In genomic region chr1:64712049-64712448, GRCh38 we compare ENCODE assay signal across 22 cellular contexts. TPM values are rescaled to one million over a fixed set of nuclear protein-coding genes. Genes with fewer than 3 reads are reported as not detected.
DNase-seq lines count a peak whose midpoint lies in the region; ATAC-seq and TF ChIP-seq lines count a peak whose summit lies in the region.
"Had no signal": no experiment of that assay in that cellular context is flagged by ENCODE, and none has a peak within 500 bp of the region (broad histone marks: within the 10 kb centered on the region; RNA-seq: fewer than 3 reads in every experiment).

No MANE protein-coding gene starts in this region.

- H3K4me3 ChIP-seq in H7 (ENCODE audit: insufficient read depth, low read depth, low read length): no peak overlapping the region
- no peak overlapping the region for H3K4me3 ChIP-seq in endodermal cell (ENCODE audit: low read length)
- peak overlapping the region; percentile 12 for H3K4me3 ChIP-seq in iPS-15b (ENCODE audit: low read depth, low read length)
- H3K4me3 ChIP-seq in psoas muscle: no peak overlapping the region
- H3K4me3 ChIP-seq: A549; BLaER1 treated with 17β-estradiol and CSF1 and Interleukin-3, amounts not matched to agents 10 nM and 100 nM; GM12878; GM23248 had no signal

- H3K9me3 ChIP-seq in endodermal cell (ENCODE audit: control insufficient read depth, low read length): no peaks in the 10 kb centered on the region
- H3K9me3 ChIP-seq in iPS-15b (ENCODE audit: control insufficient read depth, insufficient read depth, low read length): no peaks in the 10 kb centered on the region
- no peaks in the 10 kb centered on the region for H3K9me3 ChIP-seq in psoas muscle
- H3K9me3 ChIP-seq: A549; BE2C; BLaER1 treated with 17β-estradiol and CSF1 and Interleukin-3, amounts not matched to agents 10 nM and 100 nM had no signal

- no peak overlapping the region for H3K9ac ChIP-seq in endodermal cell (ENCODE audit: extremely low read depth, low read length, poor library complexity, severe bottlenecking)
- H3K9ac ChIP-seq in iPS-15b (ENCODE audit: low read depth, low read length): no peak overlapping the region
- H3K9ac ChIP-seq: BLaER1 treated with 17β-estradiol and CSF1 and Interleukin-3, amounts not matched to agents 10 nM and 100 nM; GM23248 had no signal

- H3K36me3 ChIP-seq in H7 (replicated peaks; ENCODE audit: control insufficient read depth, insufficient read depth, low read length) (no peaks in the 10 kb centered on the region), endodermal cell (ENCODE audit: control insufficient read depth, insufficient read depth, low read length) (no peaks in the 10 kb centered on the region), iPS-15b (ENCODE audit: control insufficient read depth, insufficient read depth, low read length) (no peaks in the 10 kb centered on the region), psoas muscle (ENCODE audit: insufficient read depth in 1 of 2, low read depth in 1 of 2) (no peaks in the 10 kb centered on the region)
- H3K36me3 ChIP-seq: BE2C; BLaER1 treated with 17β-estradiol and CSF1 and Interleukin-3, amounts not matched to agents 10 nM and 100 nM had no signal

- intact Hi-C loops in psoas muscle (cut with DNase I): no loop called here

- no peak overlapping the region for H3K4me3 Mint-ChIP-seq in endodermal cell
- H3K4me3 Mint-ChIP-seq: CD14-positive monocyte; CD4-positive, alpha-beta T cell; CD8-positive, alpha-beta memory T cell had no signal

- no peaks in the 10 kb centered on the region for H3K4me1 ChIP-seq in endodermal cell (ENCODE audit: control insufficient read depth, insufficient read depth, low read length)
- H3K4me1 ChIP-seq in iPS-15b (ENCODE audit: control insufficient read depth, insufficient read depth, low read length): peaks cover 2% of the 10 kb centered on the region
- no peaks in the 10 kb centered on the region for H3K4me1 ChIP-seq in psoas muscle
- H3K4me1 ChIP-seq: A549; BE2C; BLaER1 treated with 17β-estradiol and CSF1 and Interleukin-3, amounts not matched to agents 10 nM and 100 nM had no signal

- peak; percentile 50 for DNase-seq in H7
- DNase-seq in endodermal cell: no peak
- no peak for DNase-seq in anterior cingulate cortex (lab: John Stamatoyannopoulos, UW)
- no peak for DNase-seq in psoas muscle
- DNase-seq: 8988T; ACHN; AML-193; BE2C; CD4-positive, alpha-beta T cell; CD8-positive, alpha-beta memory T cell; DMS 273 treated with DMSO at 0.1 percent for 48 hours; DMS79; EL; GDM1; GM23248; HCEC 1CT had no signal

- H3K9me3 Mint-ChIP-seq in endodermal cell: no peaks in the 10 kb centered on the region
- H3K9me3 Mint-ChIP-seq: CD4-positive, alpha-beta T cell; CD8-positive, alpha-beta memory T cell had no signal

- H3K27me3 ChIP-seq in H7 (ENCODE audit: control insufficient read depth, insufficient read depth, low read length): no peaks in the 10 kb centered on the region
- peaks cover 10% of the 10 kb centered on the region for H3K27me3 ChIP-seq in endodermal cell (ENCODE audit: control insufficient read depth, insufficient read depth, low read length, poor library complexity, severe bottlenecking)
- H3K27me3 ChIP-seq in iPS-15b (ENCODE audit: control insufficient read depth, insufficient read depth, low read length): no peaks in the 10 kb centered on the region
- no peaks in the 10 kb centered on the region for H3K27me3 ChIP-seq in psoas muscle (ENCODE audit: insufficient read depth in 3 of 3, low read length in 2 of 3)
- H3K27me3 ChIP-seq: BE2C; BLaER1 treated with 17β-estradiol and CSF1 and Interleukin-3, amounts not matched to agents 10 nM and 100 nM had no signal

- H3K27ac ChIP-seq in endodermal cell (ENCODE audit: low read depth, low read length) (no peak overlapping the region), psoas muscle (no peak overlapping the region)
- H3K27ac ChIP-seq: A549; BLaER1 treated with 17β-estradiol and CSF1 and Interleukin-3, amounts not matched to agents 10 nM and 100 nM; GM23248 had no signal

- H3K36me3 Mint-ChIP-seq in endodermal cell (ENCODE audit: low read depth): no peaks in the 10 kb centered on the region
- H3K36me3 Mint-ChIP-seq: CD14-positive monocyte; CD8-positive, alpha-beta memory T cell had no signal

- peak overlapping the region; percentile 56 for H3K27ac Mint-ChIP-seq in endodermal cell
- H3K27ac Mint-ChIP-seq: CD4-positive, alpha-beta T cell; CD8-positive, alpha-beta memory T cell had no signal

- peaks cover 49% of the 10 kb centered on the region for H3K27me3 Mint-ChIP-seq in endodermal cell (ENCODE audit: insufficient read depth)

- H3K4me1 Mint-ChIP-seq in endodermal cell: peaks cover 7% of the 10 kb centered on the region
- H3K4me1 Mint-ChIP-seq: CD14-positive monocyte; CD8-positive, alpha-beta memory T cell had no signal

- no peak for TF ChIP-seq CTCF in endodermal cell (conservative IDR thresholded peaks at IDR 0.05)
- TF ChIP-seq CTCF in psoas muscle (IDR thresholded peaks at IDR 0.05): no peak

- ATAC-seq in psoas muscle (no peak), GM18870 (IDR thresholded peaks at IDR 0.05; ENCODE audit: unreplicated experiment) (no peak)
- ATAC-seq: A549, GM12878 had no signal

- 89 to 100% methylated on average over 1 to 2 of the region's 2 CpGs for WGBS in endodermal cell (ENCODE audit: insufficient coverage in 1 of 2, insufficient read length in 1 of 2), 2 experiments
- WGBS in psoas muscle, 3 donors: 66 to 81% (median 79%) methylated on average over 2 of the region's 2 CpGs

RNA-seq across cellular contexts. Expression of gene RAVER2, which starts 32.8 kb away (rescaled TPM):
- 27.2 and 35.3 TPM in 2 replicates for total RNA-seq in H7 (2014; rRNA removed; shearing (Covaris generic))
- total RNA-seq in endodermal cell (10 to 100 TPM; 20.3 to 21.8 TPM), psoas muscle (10 to 100 TPM in 2 of 4 donors, 1 to 10 TPM in 2; 6.7 to 12.3 (median 10.2) TPM)
- polyA plus RNA-seq in endodermal cell (2013, experiment 1 of 2): 17.2 TPM
- 16.0 TPM for polyA plus RNA-seq in endodermal cell (2013, experiment 2 of 2)
- polyA plus RNA-seq in psoas muscle: 1 to 10 TPM; 1.5 to 9.0 (median 4.8) TPM
